Comparison of ENCODE assay signal across 3 cellular contexts in the genomic region with DNA sequence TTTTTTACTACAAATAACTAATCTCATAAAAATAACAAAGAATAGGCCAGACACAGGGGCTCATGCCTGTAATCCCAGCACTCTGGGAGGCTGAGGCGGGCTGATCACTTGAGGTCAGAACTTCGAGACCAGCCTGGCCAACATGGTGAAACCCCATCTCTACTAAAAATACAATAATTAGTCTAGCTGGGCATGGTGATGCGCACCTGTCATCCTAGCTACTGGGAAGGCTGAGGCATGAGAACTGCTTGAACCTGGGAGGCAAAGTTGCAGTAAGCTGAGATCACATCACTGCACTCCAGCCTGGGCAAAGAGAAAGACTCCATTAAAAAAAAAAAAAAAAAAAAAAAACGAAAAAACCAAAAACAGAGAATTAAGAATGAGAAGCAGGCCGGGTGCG. TPM values are rescaled to one million over a fixed set of nuclear protein-coding genes. Genes with fewer than 3 reads are reported as not detected.
"Had no signal": no experiment of that assay in that cellular context is flagged by ENCODE, and none has a peak within 500 bp of the region (broad histone marks: within the 10 kb centered on the region; RNA-seq: fewer than 3 reads in every experiment).

No MANE protein-coding gene starts in this region.

RNA-seq across cellular contexts. Expression of gene INHBC, which starts 20.4 kb away (rescaled TPM):
- total RNA-seq: HT-29, IMR-90 had no signal
- polyA plus RNA-seq: IgD-negative memory B cell had no signal

RNA-seq across cellular contexts. Expression of gene INHBE, which starts 40.9 kb away (rescaled TPM):
- polyA plus RNA-seq: IgD-negative memory B cell had no signal
